In genomic region chr2:25294573-25295462, GRCh38 we compare ENCODE assay signal across 7 cellular contexts. TPM values are rescaled to one million over a fixed set of nuclear protein-coding genes. Genes with fewer than 3 reads are reported as not detected.
DNase-seq lines count a peak whose midpoint lies in the region; ATAC-seq and TF ChIP-seq lines count a peak whose summit lies in the region.

No MANE protein-coding gene starts in this region.

- TF ChIP-seq CTCF in thyroid gland (IDR thresholded peaks at IDR 0.05), result no peak

- H3K79me1 ChIP-seq in neuronal stem cell (ENCODE audit: low read depth, low read length), result no peaks in the 10 kb centered on the region

- H3K18ac ChIP-seq in neuronal stem cell (ENCODE audit: low read length), result peak overlapping the region; percentile 87

- H2BK5ac ChIP-seq in neuronal stem cell (ENCODE audit: low read length), result no peak overlapping the region

- intact Hi-C loops in thyroid gland (cut with DNase I), result no loop called here

- H2AK5ac ChIP-seq in neuronal stem cell (ENCODE audit: low read depth, low read length), result peak overlapping the region; percentile 71

- H3K9ac ChIP-seq in neuronal stem cell (ENCODE audit: low read depth, low read length, poor library complexity), result peak overlapping the region; percentile 47

- peak overlapping the region; percentile 63 for H2BK12ac ChIP-seq in neuronal stem cell (ENCODE audit: low read length)

- no peak overlapping the region for H3K4me2 ChIP-seq in neuronal stem cell (ENCODE audit: insufficient read depth, low read length, poor library complexity, severe bottlenecking)

- TF ChIP-seq POLR2A in thyroid gland (IDR thresholded peaks at IDR 0.05), result no peak

- WGBS in esophagus, 2 donors, result 29 to 30% methylated on average over 16 of the region's 16 CpGs
- no CpG with 5 or more reads among the region's 16 CpGs for WGBS in neuronal stem cell (ENCODE audit: extremely low coverage in 2 of 2, insufficient read length in 2 of 2, insufficient replicate concordance in 1 of 2), 2 donors
- WGBS in thyroid gland, 2 donors, result 52 to 55% methylated on average over 13 to 16 of the region's 16 CpGs

- H3K36me3 ChIP-seq in esophagus (ENCODE audit: control insufficient read depth in 2 of 2, insufficient read depth in 2 of 2, low read length in 1 of 2) (peaks cover 0 to 12% of the 10 kb centered on the region in 2 donors), neuronal stem cell (replicated peaks in 1 of 2; ENCODE audit: control insufficient read depth in 2 of 2, insufficient read depth in 2 of 2, low read length in 2 of 2) (no peaks in the 10 kb centered on the region), thyroid gland (peaks cover 8 to 9% of the 10 kb centered on the region in 2 donors)

- H3K23ac ChIP-seq in neuronal stem cell (ENCODE audit: low read depth, low read length, poor library complexity), result peak overlapping the region; percentile 40

- no peaks in the 10 kb centered on the region for H3K9me3 ChIP-seq in esophagus (ENCODE audit: control insufficient read depth in 2 of 2, insufficient read depth in 1 of 2, low read depth in 1 of 2, low read length in 1 of 2)
- no peaks in the 10 kb centered on the region for H3K9me3 ChIP-seq in neuronal stem cell (replicated peaks in 1 of 2; ENCODE audit: control insufficient read depth in 2 of 2, insufficient read depth in 1 of 2, low read depth in 1 of 2, low read length in 2 of 2)
- H3K9me3 ChIP-seq in thyroid gland, result no peaks in the 10 kb centered on the region

- peak overlapping the region; percentile 86 for H2BK15ac ChIP-seq in neuronal stem cell (ENCODE audit: low read length)

- peak overlapping the region; percentile 31 for H3K14ac ChIP-seq in neuronal stem cell (ENCODE audit: low read length)

- H2BK120ac ChIP-seq in neuronal stem cell (ENCODE audit: low read depth, low read length), result no peak overlapping the region

- ATAC-seq in GM18520 (IDR thresholded peaks at IDR 0.05; ENCODE audit: unreplicated experiment) (peak; percentile 73), HG02763 (IDR thresholded peaks at IDR 0.05; ENCODE audit: unreplicated experiment) (peak; percentile 89)

- no peak overlapping the region for H4K91ac ChIP-seq in neuronal stem cell (ENCODE audit: low read depth, low read length, poor library complexity)

- peak overlapping the region; percentile 73 to 85 for H3K27ac ChIP-seq in esophagus (ENCODE audit: low read depth in 2 of 2, low read length in 1 of 2)
- no peak overlapping the region for H3K27ac ChIP-seq in neuronal stem cell (replicated peaks; ENCODE audit: low read length)
- peak overlapping the region; percentile 64 to 82 (median 73) for H3K27ac ChIP-seq in thyroid gland

- H3K4ac ChIP-seq in neuronal stem cell (ENCODE audit: low read length), result no peak overlapping the region

- no peaks in the 10 kb centered on the region for H3K27me3 ChIP-seq in esophagus (ENCODE audit: control insufficient read depth in 1 of 2, insufficient read depth in 2 of 2, low read length in 2 of 2)
- no peaks in the 10 kb centered on the region for H3K27me3 ChIP-seq in neuronal stem cell (ENCODE audit: control insufficient read depth in 3 of 3, insufficient read depth in 3 of 3, low read depth in 1 of 3, low read length in 3 of 3)
- no peaks in the 10 kb centered on the region for H3K27me3 ChIP-seq in thyroid gland

- H2AFZ ChIP-seq in neuronal stem cell (ENCODE audit: low read length), result peak overlapping the region; percentile 76

- H3K4me3 ChIP-seq in esophagus (ENCODE audit: low read depth in 1 of 2, low read length in 2 of 2) (no peak overlapping the region), neuronal stem cell (ENCODE audit: low read length in 2 of 2) (no peak overlapping the region), thyroid gland (replicated peaks in 1 of 3) (no peak overlapping the region)

- DNase-seq in NCI-H345 treated with DMSO at 0.1 percent for 48 hours (lab: John Stamatoyannopoulos, UW; ENCODE audit: unreplicated experiment) (peak; percentile 94), activated T-cell treated with anti-CD3 and anti-CD28 coated beads for 24 hours (ENCODE audit: low read depth) (peak; percentile 62), neuronal stem cell (ENCODE audit: low spot score) (no peak), thyroid gland (peak; percentile 54 to 58)

- peaks cover 3 to 17% of the 10 kb centered on the region in 2 donors for H3K4me1 ChIP-seq in esophagus (ENCODE audit: control insufficient read depth in 2 of 2, insufficient read depth in 2 of 2, low read length in 1 of 2)
- peaks cover 9 to 11% of the 10 kb centered on the region in 2 donors for H3K4me1 ChIP-seq in neuronal stem cell (ENCODE audit: control insufficient read depth in 2 of 2, insufficient read depth in 1 of 2, low read depth in 1 of 2, low read length in 2 of 2)
- H3K4me1 ChIP-seq in thyroid gland, result peaks cover 31 to 39% of the 10 kb centered on the region in 2 donors

- H4K8ac ChIP-seq in neuronal stem cell (ENCODE audit: low read depth, low read length), result peak overlapping the region; percentile 43

RNA-seq across cellular contexts. Expression of gene DNMT3A, which starts 46.9 kb away (rescaled TPM):
- polyA plus RNA-seq in esophagus, result 1 to 10 TPM; 5.0 to 7.3 TPM
- 47.2 TPM for polyA plus RNA-seq in neuronal stem cell (2013, experiment 1 of 2)
- 47.4 TPM for polyA plus RNA-seq in neuronal stem cell (2013, experiment 2 of 2)
- 10 to 100 TPM; 17.3 to 40.9 (median 18.8) TPM for total RNA-seq in thyroid gland
